Comparison of ENCODE assay signal across 10 cellular contexts in the genomic region with DNA sequence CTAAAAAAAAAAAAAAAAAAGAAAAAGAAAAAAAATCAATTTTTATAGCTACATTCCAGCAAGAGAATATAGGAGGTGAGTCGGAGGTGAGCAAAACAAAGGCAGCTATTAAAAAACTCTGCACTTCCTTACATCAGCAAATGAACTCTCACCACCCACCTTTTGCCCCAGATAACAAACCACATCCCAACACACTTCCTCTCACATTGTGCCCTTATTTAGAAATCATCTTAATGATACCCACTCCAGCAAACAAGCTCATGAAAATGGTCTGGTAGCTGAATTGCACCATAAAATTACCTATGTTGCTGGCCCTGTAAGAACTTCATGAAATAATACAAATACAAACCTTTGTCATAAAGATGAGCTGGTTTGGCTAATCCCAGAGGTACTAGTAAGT.
DNase-seq lines count a peak whose midpoint lies in the region; ATAC-seq and TF ChIP-seq lines count a peak whose summit lies in the region.
"Had no signal": no experiment of that assay in that cellular context is flagged by ENCODE, and none has a peak within 500 bp of the region (broad histone marks: within the 10 kb centered on the region; RNA-seq: fewer than 3 reads in every experiment).

No MANE protein-coding gene starts in this region.

- H3K36me3 Mint-ChIP-seq in CD4-positive, alpha-beta T cell (ENCODE audit: low read depth) = peaks cover 52% of the 10 kb centered on the region
- H3K36me3 Mint-ChIP-seq in T-helper 17 cell (ENCODE audit: low read depth) (peaks cover 3% of the 10 kb centered on the region), immature natural killer cell (peaks cover 30 to 40% (median 35%) of the 10 kb centered on the region in 3 donors), WTC11 (peaks cover 36% of the 10 kb centered on the region), glutamatergic neuron (ENCODE audit: unreplicated experiment) (no peaks in the 10 kb centered on the region)

- peak in 4 of 10 experiments; percentile 7 to 27 (median 12) for DNase-seq in CD4-positive, alpha-beta T cell
- DNase-seq in T-helper 17 cell (no peak), immature natural killer cell (peak; percentile 66 to 72 (median 69)), coronary artery (ENCODE audit: low spot score) (no peak), WTC11 (ENCODE audit: low spot score) (no peak), glutamatergic neuron (no peak), NCI-H345 (lab: John Stamatoyannopoulos, UW) (no peak)
- DNase-seq: NCI-H1105, trophoblast cell had no signal

- H3K4me3 ChIP-seq in coronary artery = no peak overlapping the region

- POLR2A ChIA-PET in CD4-positive, alpha-beta T cell (lab: Charles Lee) = interaction anchor here (0.6 to 2.2 kb wide), 15 partner anchors 11 to 226 kb away, joined by 3 to 21 read pairs (median 4); partner anchors contain the start of genes ABHD17B, C9orf85 and CEMIP2
- POLR2A ChIA-PET in WTC11 (lab: Charles Lee) = interaction anchor here (0.6 kb wide), 1 partner anchor 54 kb away, joined by 5 read pairs; no protein-coding TSS in a partner anchor

- no peaks in the 10 kb centered on the region for H3K9me3 Mint-ChIP-seq in CD4-positive, alpha-beta T cell
- H3K9me3 Mint-ChIP-seq in immature natural killer cell = no peaks in the 10 kb centered on the region
- no peaks in the 10 kb centered on the region for H3K9me3 Mint-ChIP-seq in WTC11
- H3K9me3 Mint-ChIP-seq in glutamatergic neuron (ENCODE audit: unreplicated experiment) = no peaks in the 10 kb centered on the region

- H3K27ac Mint-ChIP-seq in CD4-positive, alpha-beta T cell = peak overlapping the region; percentile 18
- H3K27ac Mint-ChIP-seq in T-helper 17 cell (peak overlapping the region; percentile 84), immature natural killer cell (peak overlapping the region; percentile 80 to 94 (median 91)), WTC11 (no peak overlapping the region), glutamatergic neuron (ENCODE audit: unreplicated experiment) (no peak overlapping the region)

- no peaks in the 10 kb centered on the region for H3K9me3 ChIP-seq in CD4-positive, alpha-beta T cell (ENCODE audit: control insufficient read depth, low read length)
- no peaks in the 10 kb centered on the region for H3K9me3 ChIP-seq in T-helper 17 cell (ENCODE audit: control insufficient read depth, low read length, poor library complexity, severe bottlenecking)

- no peaks in the 10 kb centered on the region for H3K27me3 ChIP-seq in CD4-positive, alpha-beta T cell (ENCODE audit: control insufficient read depth, insufficient read depth, low read length)

- H3K27ac ChIP-seq in CD4-positive, alpha-beta T cell (ENCODE audit: low read depth, low read length) = no peak overlapping the region
- H3K27ac ChIP-seq in coronary artery = no peak overlapping the region

- intact Hi-C loops in CD4-positive, alpha-beta T cell (cut with DNase I, micrococcal nuclease) = loop anchor here in 1 of 2 experiments (5.0 to 10.0 kb wide), 2 partner anchors 62 to 1261 kb away; no protein-coding TSS in a partner anchor

- H3K27me3 Mint-ChIP-seq in CD4-positive, alpha-beta T cell = no peaks in the 10 kb centered on the region
- H3K27me3 Mint-ChIP-seq in T-helper 17 cell (no peaks in the 10 kb centered on the region), immature natural killer cell (ENCODE audit: low read depth in 3 of 3) (peaks cover 1 to 7% (median 7%) of the 10 kb centered on the region in 3 donors), WTC11 (ENCODE audit: low read depth) (no peaks in the 10 kb centered on the region), glutamatergic neuron (ENCODE audit: unreplicated experiment) (no peaks in the 10 kb centered on the region)

- ATAC-seq in CD4-positive, alpha-beta T cell (ENCODE audit: poor library complexity) = peak; percentile 97
- peak; percentile 51 for ATAC-seq in GM18909 (IDR thresholded peaks at IDR 0.05; ENCODE audit: poor library complexity, unreplicated experiment)
- ATAC-seq in T-helper 17 cell = peak; percentile 97
- ATAC-seq in WTC11 = no peak

- CTCF ChIA-PET in CD4-positive, alpha-beta T cell (lab: Charles Lee) = interaction anchor here (1.1 kb wide), 2 partner anchors 12 to 83 kb away, joined by 4 to 7 read pairs; no protein-coding TSS in a partner anchor
- CTCF ChIA-PET in WTC11 (lab: Charles Lee) = interaction anchor here (0.6 to 1.9 kb wide), 6 partner anchors 22 to 686 kb away, joined by 3 to 12 read pairs (median 4); no protein-coding TSS in a partner anchor

- no peak for TF ChIP-seq CTCF in CD4-positive, alpha-beta T cell (IDR thresholded peaks at IDR 0.05)
- TF ChIP-seq CTCF in coronary artery (IDR thresholded peaks at IDR 0.05) (no peak), WTC11 (IDR thresholded peaks at IDR 0.05) (no peak), glutamatergic neuron (IDR thresholded peaks at IDR 0.05; ENCODE audit: partially characterized antibody, unreplicated experiment) (no peak)

- H3K4me1 Mint-ChIP-seq in CD4-positive, alpha-beta T cell (ENCODE audit: low read depth) = peaks cover 70% of the 10 kb centered on the region
- peaks cover 38% of the 10 kb centered on the region for H3K4me1 Mint-ChIP-seq in T-helper 17 cell
- peaks cover 51 to 56% of the 10 kb centered on the region in 2 donors for H3K4me1 Mint-ChIP-seq in immature natural killer cell
- peaks cover 26% of the 10 kb centered on the region for H3K4me1 Mint-ChIP-seq in WTC11
- peaks cover 3% of the 10 kb centered on the region for H3K4me1 Mint-ChIP-seq in glutamatergic neuron (ENCODE audit: low read depth, unreplicated experiment)

- H3K4me3 Mint-ChIP-seq in CD4-positive, alpha-beta T cell = peak overlapping the region; percentile 75
- H3K4me3 Mint-ChIP-seq in T-helper 17 cell (peak overlapping the region; percentile 76), immature natural killer cell (peak overlapping the region; percentile 78 to 92 (median 83)), WTC11 (no peak overlapping the region), glutamatergic neuron (ENCODE audit: unreplicated experiment) (no peak overlapping the region)

TF ChIP-seq in WTC11, 78 proteins besides CTCF, POLR2A, EP300 and RAD21:
- TF ChIP-seq ZNF219 (CRISPR knock-in tag; IDR thresholded peaks at IDR 0.05; ENCODE audit: borderline replicate concordance) = no peak
- TF ChIP-seq AFF4 (CRISPR knock-in tag; IDR thresholded peaks at IDR 0.05; ENCODE audit: borderline replicate concordance) = no peak

Comparison
In these comparisons a context has a peak if more than half of its experiments do, and no peak if none do; other contexts are left out.
1. DNase-seq: peak in immature natural killer cell (3 of 3); none in T-helper 17 cell (0 of 3), coronary artery (single experiment), WTC11 (single experiment), glutamatergic neuron (single experiment) and NCI-H345 (single experiment).
2. H3K27ac Mint-ChIP-seq: peak in CD4-positive, alpha-beta T cell (single experiment), T-helper 17 cell (single experiment) and immature natural killer cell (6 of 6); none in WTC11 (single experiment) and glutamatergic neuron (single experiment).
3. H3K4me3 Mint-ChIP-seq: peak in CD4-positive, alpha-beta T cell (single experiment), T-helper 17 cell (single experiment) and immature natural killer cell (5 of 5); none in WTC11 (single experiment) and glutamatergic neuron (single experiment).